ENCODE assay signal across 34 cellular contexts in genomic region chr3:79255292-79255691, GRCh38.
"Had no signal": no experiment of that assay in that cellular context is flagged by ENCODE, and none has a peak within 500 bp of the region (broad histone marks: within the 10 kb centered on the region; RNA-seq: fewer than 3 reads in every experiment).

No MANE protein-coding gene starts in this region.

- H3K27ac ChIP-seq: adrenal gland, body of pancreas, brain microvascular endothelial cell, breast epithelium, VCaP had no signal

- H3K4me1 ChIP-seq: adrenal gland, body of pancreas, breast epithelium had no signal

- FAIRE-seq: astrocyte, colon, TTC549 had no signal

- H3K27me3 ChIP-seq: adrenal gland, body of pancreas, brain microvascular endothelial cell, breast epithelium had no signal

- H3K4me3 ChIP-seq: adrenal gland, body of pancreas, breast epithelium had no signal

- DNase-seq: activated B cell treated with CpG ODN at 0.5 μM for 24 hours; activated CD4-positive, alpha-beta memory T cell treated with anti-CD3 and anti-CD28 coated beads for 36 hours; activated CD4-positive, alpha-beta T cell treated with anti-CD3 and anti-CD28 coated beads for 4 hours; activated CD4-positive, alpha-beta T cell treated with anti-CD3 and anti-CD28 coated beads, Interleukin-2, amount 10 ng/mL, durations not matched to agents 24 days and 14 days; activated CD4-positive, alpha-beta T cell treated with anti-CD3 and anti-CD28 coated beads, Interleukin-2, amount 50 U/mL, for 1 hour; activated CD4-positive, alpha-beta T cell treated with anti-CD3 and anti-CD28 coated beads, Interleukin-2, amount 50 U/mL, for 4 hours; activated CD4-positive, CD25-positive, alpha-beta regulatory T cell treated with anti-CD3 and anti-CD28 coated beads, Interleukin-2, amount 50 U/mL, for 72 hours; activated CD8-positive, alpha-beta memory T cell treated with anti-CD3 and anti-CD28 coated beads, Interleukin-2, amount 50 U/mL, for 4 hours; activated CD8-positive, alpha-beta T cell treated with anti-CD3 and anti-CD28 coated beads for 36 hours; activated effector memory CD4-positive, alpha-beta T cell treated with anti-CD3 and anti-CD28 coated beads, Interleukin-2, amount 50 U/mL, for 16 hours; activated gamma-delta T cell treated with Interleukin-2 at 50 U/mL for 16 hours; activated naive CD4-positive, alpha-beta T cell; activated naive CD4-positive, alpha-beta T cell treated with anti-CD3 and anti-CD28 coated beads for 36 hours; activated naive CD4-positive, alpha-beta T cell treated with anti-CD3 and anti-CD28 coated beads, Interleukin-2, amount 50 U/mL, for 16 hours; activated naive CD8-positive, alpha-beta T cell treated with anti-CD3 and anti-CD28 coated beads for 36 hours; activated T-cell treated with anti-CD3 and anti-CD28 coated beads for 4 hours; activated T-cell treated with anti-CD3 and anti-CD28 coated beads, Interleukin-2, amount 50 U/mL, for 1 hour; activated T-cell treated with anti-CD3 and anti-CD28 coated beads, Interleukin-2, amount 50 U/mL, for 4 hours; activated T-cell treated with anti-CD3 and anti-CD28 coated beads, Interleukin-2, amount 50 U/mL, for 72 hours; adrenal gland; amniotic stem cell; aorta; body of pancreas; brain microvascular endothelial cell; central memory CD4-positive, alpha-beta T cell; T-helper 2 cell; T-helper 9 cell had no signal

- H3K9me3 ChIP-seq: adrenal gland, body of pancreas, breast epithelium had no signal

- ATAC-seq: activated CD8-positive, alpha-beta T cell treated with anti-CD3 and anti-CD28 coated beads for 36 hours; activated naive CD4-positive, alpha-beta T cell treated with anti-CD3 and anti-CD28 coated beads, Interleukin-2, amount 50 U/mL, for 72 hours; activated T-cell treated with anti-CD3 and anti-CD28 coated beads, Interleukin-2, amount 50 U/mL, for 4 hours; activated T-cell treated with anti-CD3 and anti-CD28 coated beads, Interleukin-2, amount 50 U/mL, for 72 hours; activated T-helper 17 cell treated with anti-CD3 and anti-CD28 coated beads, Interleukin-2, amount 50 U/mL, for 72 hours; body of pancreas had no signal

- H3K36me3 ChIP-seq: adrenal gland, brain microvascular endothelial cell, breast epithelium had no signal
